ENCODE assay signal across 8 cellular contexts in genomic region chr1:22352896-22353295, GRCh38.
"Had no signal": no experiment of that assay in that cellular context is flagged by ENCODE, and none has a peak within 500 bp of the region (broad histone marks: within the 10 kb centered on the region; RNA-seq: fewer than 3 reads in every experiment).

No MANE protein-coding gene starts in this region.

- DNase-seq: GDM1, GF-D8 had no signal

- H3K4me3 ChIP-seq: GM12878 had no signal

- FAIRE-seq: G401.6, GM12878, GM12891, GM12892, GM18507, GM19239 had no signal

- ATAC-seq: GM12878 had no signal
